ENCODE assay signal across 18 cellular contexts in the genomic region with DNA sequence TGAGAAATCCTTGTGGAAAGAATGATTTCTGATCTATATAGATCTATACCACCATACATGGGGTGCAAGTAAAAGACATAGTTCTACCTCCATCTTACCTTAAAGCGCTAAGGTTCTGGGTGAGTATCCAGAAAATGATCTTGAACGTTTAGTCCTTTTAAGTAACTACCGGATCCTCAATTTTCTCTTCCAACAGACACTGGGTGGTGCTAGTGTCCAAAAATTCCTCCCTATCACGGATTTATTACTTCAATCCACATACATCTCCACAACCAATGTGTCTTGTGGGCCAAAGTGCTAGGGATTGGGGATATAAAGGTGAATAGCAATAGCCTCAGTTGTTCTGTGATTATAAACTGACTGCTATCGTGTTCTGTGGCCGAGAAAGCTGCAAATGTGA. TPM values are rescaled to one million over a fixed set of nuclear protein-coding genes. Genes with fewer than 3 reads are reported as not detected.
"Had no signal": no experiment of that assay in that cellular context is flagged by ENCODE, and none has a peak within 500 bp of the region (broad histone marks: within the 10 kb centered on the region; RNA-seq: fewer than 3 reads in every experiment).

No MANE protein-coding gene starts in this region.

RNA-seq across cellular contexts. Expression of a gene that starts 52.9 kb away (rescaled TPM):
- total RNA-seq: natural killer cell treated with Interleukin-12 subunit alpha and Interleukin-12 subunit beta and Interleukin-15 and Interleukin-18, amount 100 ng/mL, for 72 hours; neural crest cell; omental fat pad; osteocyte; pancreas; posterior vena cava; prostate gland; pulmonary artery endothelial cell; right atrium auricular region; sciatic nerve; smooth muscle cell; spleen; suprapubic skin; transverse colon; upper lobe of right lung; urinary bladder; uterus had no signal
- polyA plus RNA-seq: pancreas, smooth muscle cell, spleen, thymus, urinary bladder had no signal
